1 cellular context compared by ENCODE assay signal in genomic region chr6:150333592-150333954, GRCh38.
TF ChIP-seq lines count a peak whose summit lies in the region.

No MANE protein-coding gene starts in this region.

TF ChIP-seq in HCT116, 20 proteins besides CTCF, POLR2A, EP300 and RAD21 (continued from another document):
- TF ChIP-seq, protein P1, sequence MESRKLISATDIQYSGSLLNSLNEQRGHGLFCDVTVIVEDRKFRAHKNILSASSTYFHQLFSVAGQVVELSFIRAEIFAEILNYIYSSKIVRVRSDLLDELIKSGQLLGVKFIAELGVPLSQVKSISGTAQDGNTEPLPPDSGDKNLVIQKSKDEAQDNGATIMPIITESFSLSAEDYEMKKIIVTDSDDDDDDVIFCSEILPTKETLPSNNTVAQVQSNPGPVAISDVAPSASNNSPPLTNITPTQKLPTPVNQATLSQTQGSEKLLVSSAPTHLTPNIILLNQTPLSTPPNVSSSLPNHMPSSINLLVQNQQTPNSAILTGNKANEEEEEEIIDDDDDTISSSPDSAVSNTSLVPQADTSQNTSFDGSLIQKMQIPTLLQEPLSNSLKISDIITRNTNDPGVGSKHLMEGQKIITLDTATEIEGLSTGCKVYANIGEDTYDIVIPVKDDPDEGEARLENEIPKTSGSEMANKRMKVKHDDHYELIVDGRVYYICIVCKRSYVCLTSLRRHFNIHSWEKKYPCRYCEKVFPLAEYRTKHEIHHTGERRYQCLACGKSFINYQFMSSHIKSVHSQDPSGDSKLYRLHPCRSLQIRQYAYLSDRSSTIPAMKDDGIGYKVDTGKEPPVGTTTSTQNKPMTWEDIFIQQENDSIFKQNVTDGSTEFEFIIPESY (IDR thresholded peaks at IDR 0.05; ENCODE audit: extremely low read depth, insufficient replicate concordance, low read length), result no peak
- TF ChIP-seq, protein P2, sequence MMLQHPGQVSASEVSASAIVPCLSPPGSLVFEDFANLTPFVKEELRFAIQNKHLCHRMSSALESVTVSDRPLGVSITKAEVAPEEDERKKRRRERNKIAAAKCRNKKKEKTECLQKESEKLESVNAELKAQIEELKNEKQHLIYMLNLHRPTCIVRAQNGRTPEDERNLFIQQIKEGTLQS (IDR thresholded peaks at IDR 0.05), result no peak
